17 cellular contexts compared by ENCODE assay signal in the genomic region with DNA sequence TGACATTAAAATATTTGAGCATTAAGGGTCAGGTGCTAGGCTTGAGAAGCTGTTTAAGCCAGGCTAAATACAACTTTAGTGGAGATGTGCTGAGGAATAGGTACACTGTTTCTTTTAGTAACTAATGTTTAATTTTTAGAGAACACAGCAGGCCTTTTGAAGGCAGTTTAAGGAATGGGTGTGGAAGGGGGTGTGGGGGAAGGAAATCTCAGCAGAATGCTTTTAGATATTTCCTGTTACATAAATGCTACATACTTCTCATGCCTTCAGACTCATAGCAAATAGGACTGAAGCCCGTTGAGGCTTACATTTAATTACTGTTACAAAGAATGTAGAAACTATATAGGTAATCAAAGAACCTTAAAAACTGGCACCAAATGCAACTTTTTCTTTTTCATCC.
DNase-seq lines count a peak whose midpoint lies in the region; ATAC-seq and TF ChIP-seq lines count a peak whose summit lies in the region.
"Had no signal": no experiment of that assay in that cellular context is flagged by ENCODE, and none has a peak within 500 bp of the region (broad histone marks: within the 10 kb centered on the region; RNA-seq: fewer than 3 reads in every experiment).

No MANE protein-coding gene starts in this region.

- no peak overlapping the region for H3K4ac ChIP-seq in H9 (ENCODE audit: low read depth, low read length)

- H3K14ac ChIP-seq in H9 (ENCODE audit: insufficient read depth, low read length): no peak overlapping the region

- no peak overlapping the region for H2BK120ac ChIP-seq in H9 (ENCODE audit: low read depth, low read length, poor library complexity, severe bottlenecking)

- H3K18ac ChIP-seq in H9 (ENCODE audit: insufficient read length, low read depth, low read length): no peak overlapping the region

- H3K4me1 ChIP-seq in H9 (ENCODE audit: insufficient read depth, low read length): peaks cover 13% of the 10 kb centered on the region; the same call in 1 of the 2 replicates
- peaks cover 13% of the 10 kb centered on the region for H3K4me1 ChIP-seq in right cardiac atrium (ENCODE audit: control insufficient read depth, insufficient read depth, low read length)
- H3K4me1 ChIP-seq: adrenal gland, uterus had no signal

- H3K27ac ChIP-seq in H9 (ENCODE audit: insufficient read length, low read depth, low read length): no peak overlapping the region
- no peak overlapping the region for H3K27ac ChIP-seq in right cardiac atrium (ENCODE audit: low read length)
- H3K27ac ChIP-seq: HL-60, uterus had no signal

- H2BK12ac ChIP-seq in H9 (ENCODE audit: insufficient read length, low read depth, low read length): no peak overlapping the region

- H4K91ac ChIP-seq in H9 (ENCODE audit: insufficient read length, low read depth, low read length): no peak overlapping the region

- no peaks in the 10 kb centered on the region for H3K79me1 ChIP-seq in H9 (ENCODE audit: insufficient read depth, low read depth, low read length, poor library complexity, severe bottlenecking)

- H3K27me3 Mint-ChIP-seq in H9 (ENCODE audit: low read depth): no peaks in the 10 kb centered on the region
- H3K27me3 Mint-ChIP-seq in type B pancreatic cell: no peaks in the 10 kb centered on the region
- H3K27me3 Mint-ChIP-seq: dendritic cell treated with granulocyte-macrophage colony-stimulating factor and Interleukin-4, amounts not matched to agents 40 ng/mL and 50 ng/mL, for 4 days; progenitor cell of endocrine pancreas had no signal

- intact Hi-C loops in right cardiac atrium (cut with DNase I): no loop called here

- H3K9me3 Mint-ChIP-seq in H9: no peaks in the 10 kb centered on the region
- peaks cover 4% of the 10 kb centered on the region for H3K9me3 Mint-ChIP-seq in type B pancreatic cell
- H3K9me3 Mint-ChIP-seq: dendritic cell treated with granulocyte-macrophage colony-stimulating factor and Interleukin-4, amounts not matched to agents 40 ng/mL and 50 ng/mL, for 4 days had no signal

- H2BK15ac ChIP-seq in H9 (ENCODE audit: low read depth, low read length): no peak overlapping the region

- H2BK5ac ChIP-seq in H9 (ENCODE audit: insufficient read length, low read length): no peak overlapping the region

- H3K36me3 Mint-ChIP-seq in H9 (ENCODE audit: insufficient read depth in 1 of 3, low read depth in 3 of 3) (peaks cover 0 to 5% (median 0%) of the 10 kb centered on the region in 3 experiments; a peak in 3 of 7 replicates), type B pancreatic cell (peaks cover 8% of the 10 kb centered on the region)

- ATAC-seq in right cardiac atrium: peak; percentile 27 to 60
- no peak for ATAC-seq in GM21447 (IDR thresholded peaks at IDR 0.05; ENCODE audit: unreplicated experiment)
- ATAC-seq: mucosa of descending colon had no signal

- H3K23me2 ChIP-seq in H9 (ENCODE audit: insufficient read length, low read depth, low read length, poor library complexity, severe bottlenecking): no peaks in the 10 kb centered on the region

- H3K27ac Mint-ChIP-seq in H9 (peak overlapping the region in 2 of 3 experiments; percentile 2 to 18; a peak in 2 of 7 replicates), type B pancreatic cell (peak overlapping the region; percentile 76)
- H3K27ac Mint-ChIP-seq: dendritic cell treated with granulocyte-macrophage colony-stimulating factor and Interleukin-4, amounts not matched to agents 40 ng/mL and 50 ng/mL, for 4 days; progenitor cell of endocrine pancreas had no signal

- DNase-seq in H9 (no peak), cardiac fibroblast (ENCODE audit: low read depth in 2 of 2) (peak; percentile 47 to 65), right cardiac atrium (no peak), type B pancreatic cell (ENCODE audit: extremely low spot score, unreplicated experiment) (no peak), NCI-H2227 (lab: John Stamatoyannopoulos, UW; ENCODE audit: unreplicated experiment) (no peak)
- DNase-seq in activated CD4-positive, alpha-beta T cell treated with anti-CD3 and anti-CD28 coated beads, Interleukin-2, amount 50 U/mL, for 4 hours: no peak
- DNase-seq: activated T-cell treated with anti-CD3 and anti-CD28 coated beads, Interleukin-2, amount 50 U/mL, for 1 hour; adrenal gland; mucosa of descending colon; NCI-H2029; NCI-H526 treated with DMSO at 0.1 percent for 48 hours; T-helper 2 cell; uterus had no signal

- H4K8ac ChIP-seq in H9 (replicated peaks; ENCODE audit: insufficient read length, low read depth, low read length): no peak overlapping the region

- no peak overlapping the region for H4K5ac ChIP-seq in H9 (ENCODE audit: insufficient read length, low read depth, low read length)

- WGBS in H9 (ENCODE audit: extremely low coverage, insufficient read length, low lambda C conversion rate): no CpG with 5 or more reads among the region's 1 CpG
- WGBS in right cardiac atrium: 14% methylated on average over 1 of the region's 1 CpG

- H3K56ac ChIP-seq in H9 (ENCODE audit: insufficient read length, low read depth, low read length): no peak overlapping the region

- H3K4me2 ChIP-seq in H9 (ENCODE audit: insufficient read depth, insufficient read length, low read length): no peak overlapping the region

- no peak overlapping the region for H3K4me3 Mint-ChIP-seq in H9
- H3K4me3 Mint-ChIP-seq in type B pancreatic cell: peak overlapping the region; percentile 23
- H3K4me3 Mint-ChIP-seq: dendritic cell treated with granulocyte-macrophage colony-stimulating factor and Interleukin-4, amounts not matched to agents 40 ng/mL and 50 ng/mL, for 4 days had no signal

- H3K9me3 ChIP-seq in H9 (ENCODE audit: control insufficient read depth, low read depth, low read length) (no peaks in the 10 kb centered on the region), right cardiac atrium (ENCODE audit: control insufficient read depth, low read length) (no peaks in the 10 kb centered on the region)
- H3K9me3 ChIP-seq: adrenal gland, mucosa of descending colon, uterus had no signal

- no peak overlapping the region for H3T11ph ChIP-seq in H9 (ENCODE audit: low read length)

- H2AK5ac ChIP-seq in H9 (ENCODE audit: insufficient read length, low read length): no peak overlapping the region

- no peak overlapping the region for H3K9ac ChIP-seq in H9 (ENCODE audit: extremely low read depth, insufficient read length, low read length)

- no peak overlapping the region for H3K23ac ChIP-seq in H9 (ENCODE audit: insufficient read length, low read depth, low read length)

- peaks cover 39% of the 10 kb centered on the region; the same call in 1 of the 2 replicates for H3K79me2 ChIP-seq in H9 (ENCODE audit: insufficient read depth, low read length)

- H2AFZ ChIP-seq in H9 (ENCODE audit: low read length): no peak overlapping the region

- H3K27me3 ChIP-seq in H9 (ENCODE audit: insufficient read depth, low read length) (no peaks in the 10 kb centered on the region), right cardiac atrium (ENCODE audit: control insufficient read depth, insufficient read depth) (no peaks in the 10 kb centered on the region)
- H3K27me3 ChIP-seq: adrenal gland, uterus had no signal

- TF ChIP-seq CTCF in H9 (conservative IDR thresholded peaks at IDR 0.05) (no peak), cardiac fibroblast (IDR thresholded peaks at IDR 0.05; ENCODE audit: low read depth, low read length) (no peak), type B pancreatic cell (conservative IDR thresholded peaks at IDR 0.05) (no peak)

- no peak overlapping the region for H3K4me3 ChIP-seq in cardiac fibroblast (replicated peaks in 1 of 2; ENCODE audit: low read depth in 2 of 2, low read length in 2 of 2)
- H3K4me3 ChIP-seq in right cardiac atrium (ENCODE audit: low read length): no peak overlapping the region
- H3K4me3 ChIP-seq: adrenal gland, mucosa of descending colon, uterus had no signal

- no peaks in the 10 kb centered on the region for H4K20me1 ChIP-seq in H9 (ENCODE audit: control insufficient read depth, insufficient read depth, insufficient read length)

- H3K4me1 Mint-ChIP-seq in H9 (peaks cover 33 to 34% of the 10 kb centered on the region in 2 experiments), type B pancreatic cell (ENCODE audit: unreplicated experiment) (peaks cover 33% of the 10 kb centered on the region)

- H2BK20ac ChIP-seq in H9 (ENCODE audit: low read depth, low read length, poor library complexity, severe bottlenecking): no peak overlapping the region

Comparison
In these comparisons a context has a peak if more than half of its experiments do, and no peak if none do; other contexts are left out.
1. DNase-seq: peak in cardiac fibroblast (2 of 2); none in H9 (single experiment), right cardiac atrium (0 of 3), type B pancreatic cell (single experiment), NCI-H2227 (single experiment) and activated CD4-positive, alpha-beta T cell treated with anti-CD3 and anti-CD28 coated beads, Interleukin-2, amount 50 U/mL, for 4 hours (0 of 2).